19 cellular contexts compared by ENCODE assay signal in genomic region chr3:151539599-151539998, GRCh38.
A peak's percentile ranks its signal among the peaks of the same experiment; 100 is the strongest.
DNase-seq lines count a peak whose midpoint lies in the region; ATAC-seq and TF ChIP-seq lines count a peak whose summit lies in the region.
"Had no signal": no experiment of that assay in that cellular context is flagged by ENCODE, and none has a peak within 500 bp of the region (broad histone marks: within the 10 kb centered on the region; RNA-seq: fewer than 3 reads in every experiment).

No MANE protein-coding gene starts in this region.

- no peak for TF ChIP-seq CTCF in breast epithelium (IDR thresholded peaks at IDR 0.05)
- no peak for TF ChIP-seq CTCF in MCF 10A (IDR thresholded peaks at IDR 0.05; ENCODE audit: unreplicated experiment)
- no peak for TF ChIP-seq CTCF in WTC11 (IDR thresholded peaks at IDR 0.05)
- no peak for TF ChIP-seq CTCF in lower lobe of right lung (IDR thresholded peaks at IDR 0.05)
- TF ChIP-seq CTCF in thoracic aorta (IDR thresholded peaks at IDR 0.05) = no peak

- H3K27me3 ChIP-seq in breast epithelium (no peaks in the 10 kb centered on the region), lower lobe of right lung (ENCODE audit: low read depth) (no peaks in the 10 kb centered on the region), thoracic aorta (replicated peaks; ENCODE audit: insufficient read depth) (no peaks in the 10 kb centered on the region)
- H3K27me3 ChIP-seq: SJSA1 had no signal

- intact Hi-C loops in breast epithelium (cut with DNase I; ENCODE audit: low total_unique reads) (no loop called here), MCF 10A (cut with micrococcal nuclease) (no loop called here), lower lobe of right lung (cut with DNase I) (no loop called here)

- no peaks in the 10 kb centered on the region for H3K9me3 Mint-ChIP-seq in MCF 10A (ENCODE audit: unreplicated experiment)
- H3K9me3 Mint-ChIP-seq in WTC11 = no peaks in the 10 kb centered on the region

- DNase-seq in breast epithelium (ENCODE audit: low spot score in 2 of 2) (no peak), MCF 10A (ENCODE audit: unreplicated experiment) (no peak), WTC11 (ENCODE audit: low spot score) (no peak), lower lobe of right lung (no peak), thoracic aorta (ENCODE audit: low spot score) (no peak), iPS-NIHi11 (ENCODE audit: low spot score) (no peak)
- DNase-seq: AML-193; Calu3; CD8-positive, alpha-beta memory T cell; KG1; NCI-H1436 treated with DMSO at 0.1 percent for 48 hours; NCI-H1930; NCI-H226; NCI-H774; OCI-M1 had no signal

- H3K4me3 Mint-ChIP-seq in MCF 10A (ENCODE audit: unreplicated experiment) (no peak overlapping the region), WTC11 (no peak overlapping the region)
- H3K4me3 Mint-ChIP-seq: CD8-positive, alpha-beta memory T cell had no signal

- H3K27me3 Mint-ChIP-seq in MCF 10A (ENCODE audit: insufficient read depth, unreplicated experiment) = no peaks in the 10 kb centered on the region
- no peaks in the 10 kb centered on the region for H3K27me3 Mint-ChIP-seq in WTC11 (ENCODE audit: low read depth)
- H3K27me3 Mint-ChIP-seq: CD8-positive, alpha-beta memory T cell had no signal

- no peak overlapping the region for H3K27ac Mint-ChIP-seq in MCF 10A (ENCODE audit: low read depth, unreplicated experiment)
- peak overlapping the region; percentile 39; the same call in 1 of the 2 replicates for H3K27ac Mint-ChIP-seq in WTC11
- H3K27ac Mint-ChIP-seq: CD8-positive, alpha-beta memory T cell had no signal

- CTCF ChIA-PET in MCF 10A (lab: Yijun Ruan, JAX) = interaction anchor here (0.6 kb wide), 1 partner anchor 502 kb away, joined by 3 read pairs; no protein-coding TSS in a partner anchor
- CTCF ChIA-PET in WTC11 (lab: Charles Lee) = no interaction called here

- BruUV-seq in MCF 10A (replicated peaks; lab: Mats Ljungman, UMichigan) = no TSS peak

- ATAC-seq in WTC11 (no peak), lower lobe of right lung (no peak), thoracic aorta (ENCODE audit: insufficient number of reproducible peaks, low FRiP score, low read depth) (no peak), HG02840 (IDR thresholded peaks at IDR 0.05; ENCODE audit: low FRiP score, unreplicated experiment) (no peak), GM18517 (IDR thresholded peaks at IDR 0.05; ENCODE audit: unreplicated experiment) (no peak)

- no peaks in the 10 kb centered on the region for H3K36me3 ChIP-seq in breast epithelium
- H3K36me3 ChIP-seq in lower lobe of right lung = no peaks in the 10 kb centered on the region
- H3K36me3 ChIP-seq in thoracic aorta = no peaks in the 10 kb centered on the region
- H3K36me3 ChIP-seq: SJSA1 had no signal

- H3K9me3 ChIP-seq in breast epithelium (no peaks in the 10 kb centered on the region), lower lobe of right lung (no peaks in the 10 kb centered on the region), thoracic aorta (no peaks in the 10 kb centered on the region)
- H3K9me3 ChIP-seq: SJSA1 had no signal

- peak overlapping the region; percentile 73 to 77 for H3K27ac ChIP-seq in breast epithelium
- peak overlapping the region; percentile 34 for H3K27ac ChIP-seq in lower lobe of right lung
- H3K27ac ChIP-seq in thoracic aorta = peak overlapping the region; percentile 63 to 74
- H3K27ac ChIP-seq: C4-2B, SJSA1 had no signal

- POLR2A ChIA-PET in MCF 10A (lab: Yijun Ruan, JAX) = interaction anchor here (0.5 kb wide), 1 partner anchor 226 kb away, joined by 3 read pairs; no protein-coding TSS in a partner anchor
- POLR2A ChIA-PET in WTC11 (lab: Charles Lee) = no interaction called here

- H3K4me1 Mint-ChIP-seq in MCF 10A (ENCODE audit: insufficient read depth, unreplicated experiment) (peaks cover 7% of the 10 kb centered on the region), WTC11 (peaks cover 46% of the 10 kb centered on the region)
- H3K4me1 Mint-ChIP-seq: CD8-positive, alpha-beta memory T cell had no signal

- H3K36me3 Mint-ChIP-seq in MCF 10A (ENCODE audit: insufficient read depth, unreplicated experiment) (no peaks in the 10 kb centered on the region), WTC11 (no peaks in the 10 kb centered on the region)
- H3K36me3 Mint-ChIP-seq: CD8-positive, alpha-beta memory T cell had no signal

- TF ChIP-seq POLR2A in breast epithelium (IDR thresholded peaks at IDR 0.05) = no peak

- no peak overlapping the region for H3K4me3 ChIP-seq in breast epithelium
- no peak overlapping the region for H3K4me3 ChIP-seq in lower lobe of right lung
- no peak overlapping the region for H3K4me3 ChIP-seq in thoracic aorta
- H3K4me3 ChIP-seq: SJSA1 had no signal

- no peaks in the 10 kb centered on the region for H3K4me1 ChIP-seq in breast epithelium
- peaks cover 16% of the 10 kb centered on the region for H3K4me1 ChIP-seq in lower lobe of right lung
- H3K4me1 ChIP-seq in thoracic aorta (ENCODE audit: control insufficient read depth in 1 of 2, low read depth in 2 of 2) = peaks cover 22 to 38% of the 10 kb centered on the region in 2 donors

TF ChIP-seq in WTC11, 78 proteins besides CTCF, POLR2A, EP300 and RAD21:
- TF ChIP-seq ERG (CRISPR knock-in tag; IDR thresholded peaks at IDR 0.05) = no peak
- no peak for TF ChIP-seq MLX (CRISPR knock-in tag; IDR thresholded peaks at IDR 0.05)
- no peak for TF ChIP-seq TEAD4 (CRISPR knock-in tag; IDR thresholded peaks at IDR 0.05)
- TF ChIP-seq ZNF416 (CRISPR knock-in tag; IDR thresholded peaks at IDR 0.05) = no peak
- TF ChIP-seq RELA (CRISPR knock-in tag; IDR thresholded peaks at IDR 0.05; ENCODE audit: borderline replicate concordance) = no peak
- TF ChIP-seq GTF2I (CRISPR knock-in tag; conservative IDR thresholded peaks at IDR 0.05) = no peak
- TF ChIP-seq NFATC4 (CRISPR knock-in tag; IDR thresholded peaks at IDR 0.05) = no peak
